In genomic region chr7:1713502-1714484, GRCh38 we compare ENCODE assay signal across 13 cellular contexts. TPM values are rescaled to one million over a fixed set of nuclear protein-coding genes. Genes with fewer than 3 reads are reported as not detected.
DNase-seq lines count a peak whose midpoint lies in the region; ATAC-seq lines count a peak whose summit lies in the region.
"Had no signal": no experiment of that assay in that cellular context is flagged by ENCODE, and none has a peak within 500 bp of the region (broad histone marks: within the 10 kb centered on the region; RNA-seq: fewer than 3 reads in every experiment).

No MANE protein-coding gene starts in this region.

- no peak overlapping the region for H3K9ac ChIP-seq in BLaER1 treated with 17β-estradiol and CSF1 and Interleukin-3, amounts not matched to agents 10 nM and 100 nM
- H3K9ac ChIP-seq in GM23248 = no peak overlapping the region
- H3K9ac ChIP-seq: KMS-11 had no signal

- no peaks in the 10 kb centered on the region for H3F3A ChIP-seq in GM23248 (ENCODE audit: insufficient read depth)

- H3K79me2 ChIP-seq in GM23248 (ENCODE audit: insufficient read depth) = no peaks in the 10 kb centered on the region

- peaks cover 5 to 53% (median 37%) of the 10 kb centered on the region in 10 experiments; a peak in 19 of 20 replicates for H3K4me1 ChIP-seq in BLaER1 treated with 17β-estradiol and CSF1 and Interleukin-3, amounts not matched to agents 10 nM and 100 nM
- H3K4me1 ChIP-seq in GM23248 (ENCODE audit: insufficient read depth) = no peaks in the 10 kb centered on the region

- no peak overlapping the region for H3K27ac ChIP-seq in BLaER1 treated with 17β-estradiol and CSF1 and Interleukin-3, amounts not matched to agents 10 nM and 100 nM
- no peak overlapping the region for H3K27ac ChIP-seq in GM23248
- H3K27ac ChIP-seq: KMS-11 had no signal

- peaks cover 0 to 23% (median 0%) of the 10 kb centered on the region in 11 experiments; a peak in 6 of 22 replicates for H4K20me1 ChIP-seq in BLaER1 treated with 17β-estradiol and CSF1 and Interleukin-3, amounts not matched to agents 10 nM and 100 nM
- H4K20me1 ChIP-seq in GM23248 (ENCODE audit: insufficient read depth) = no peaks in the 10 kb centered on the region

- peaks cover 11 to 16% (median 14%) of the 10 kb centered on the region in 11 experiments for H3K9me3 ChIP-seq in BLaER1 treated with 17β-estradiol and CSF1 and Interleukin-3, amounts not matched to agents 10 nM and 100 nM (replicated peaks in 1 of 11)
- no peaks in the 10 kb centered on the region for H3K9me3 ChIP-seq in GM23248 (ENCODE audit: low read depth)

- in situ Hi-C loops in GM23248 (cut with MboI) = no loop called here

- ATAC-seq in GM21528 (IDR thresholded peaks at IDR 0.05; ENCODE audit: low FRiP score, unreplicated experiment) (no peak), GM21423 (IDR thresholded peaks at IDR 0.05; ENCODE audit: unreplicated experiment) (no peak)
- ATAC-seq: Panc1 had no signal

- no peaks in the 10 kb centered on the region for H3K27me3 ChIP-seq in BLaER1 treated with 17β-estradiol and CSF1 and Interleukin-3, amounts not matched to agents 10 nM and 100 nM
- no peaks in the 10 kb centered on the region for H3K27me3 ChIP-seq in GM23248 (replicated peaks; ENCODE audit: insufficient read depth)

- peaks cover 0 to 10% (median 3%) of the 10 kb centered on the region in 11 experiments; a peak in 5 of 22 replicates for H3K36me3 ChIP-seq in BLaER1 treated with 17β-estradiol and CSF1 and Interleukin-3, amounts not matched to agents 10 nM and 100 nM
- H3K36me3 ChIP-seq in GM23248 (ENCODE audit: low read depth) = no peaks in the 10 kb centered on the region

- H3K4me3 ChIP-seq in BLaER1 treated with 17β-estradiol and CSF1 and Interleukin-3, amounts not matched to agents 10 nM and 100 nM = no peak overlapping the region
- no peak overlapping the region for H3K4me3 ChIP-seq in GM23248

- no peak overlapping the region for H2AFZ ChIP-seq in GM23248

- DNase-seq in NCI-H1105 (lab: John Stamatoyannopoulos, UW) = peak; percentile 42
- DNase-seq in SW480 (ENCODE audit: low spot score) = peak; percentile 72
- peak; percentile 90 for DNase-seq in left kidney (ENCODE audit: low read depth, low spot score)
- DNase-seq in dedifferentiated amniotic fluid mesenchymal stem cell (ENCODE audit: extremely low spot score) = no peak
- no peak for DNase-seq in GM23248
- DNase-seq: activated CD4-positive, CD25-positive, alpha-beta regulatory T cell treated with anti-CD3 and anti-CD28 coated beads, Interleukin-2, amount 50 U/mL, for 72 hours; activated gamma-delta T cell; naive B cell had no signal

- 63 to 64% methylated on average over 30 to 33 of the region's 33 CpGs for WGBS in GM23248 (ENCODE audit: low coverage in 1 of 2, low lambda C conversion rate in 2 of 2, missing lambda C conversion rate in 2 of 2), 2 experiments

- H3K4me2 ChIP-seq in BLaER1 treated with 17β-estradiol and CSF1 and Interleukin-3, amounts not matched to agents 10 nM and 100 nM = peak overlapping the region in 7 of 11 experiments; percentile 17 to 48 (median 29); a peak in 9 of 22 replicates
- H3K4me2 ChIP-seq in GM23248 (ENCODE audit: unreplicated experiment) = no peak overlapping the region
- H3K4me2 ChIP-seq: KMS-11 had no signal

- H3K9me2 ChIP-seq in GM23248 (ENCODE audit: insufficient read depth) = no peaks in the 10 kb centered on the region

RNA-seq across cellular contexts. Expression of gene ELFN1, which starts 43.7 kb away (rescaled TPM):
- 5.1 and 6.2 TPM in 2 replicates for total RNA-seq in GM23248 (2014; rRNA removed; shearing (Covaris generic))
- 0.13 and 0.19 TPM in 2 replicates for polyA plus RNA-seq in GM23248 (2016; fragmentation: Nextera tagmentation; extraction: Ambion mirVana)

Comparison
In these comparisons a context has a peak if more than half of its experiments do, and no peak if none do; other contexts are left out.
1. DNase-seq: peak in NCI-H1105 (single experiment), SW480 (single experiment) and left kidney (single experiment); none in dedifferentiated amniotic fluid mesenchymal stem cell (single experiment) and GM23248 (single experiment).